ENCODE assay signal across 8 cellular contexts in the genomic region with DNA sequence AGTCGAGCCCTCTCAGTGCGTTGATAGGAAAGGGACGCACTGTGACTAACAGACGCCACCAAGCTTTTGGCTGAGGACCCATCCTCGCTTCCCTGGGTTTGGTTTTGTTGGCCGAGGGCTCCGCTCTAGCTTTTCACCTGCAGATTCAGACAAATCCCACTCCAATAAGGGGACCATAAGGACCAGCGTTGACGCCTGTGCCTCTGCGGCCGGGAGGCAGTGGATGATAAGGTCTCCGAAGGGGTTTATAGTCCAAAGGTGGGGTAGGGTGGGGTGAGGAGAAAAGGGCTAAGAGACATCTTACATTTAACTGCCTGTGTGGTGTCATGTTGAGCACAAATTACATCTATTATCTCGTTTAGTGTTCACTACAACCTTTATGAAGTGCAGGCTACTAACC. TPM values are rescaled to one million over a fixed set of nuclear protein-coding genes. Genes with fewer than 3 reads are reported as not detected.
DNase-seq lines count a peak whose midpoint lies in the region; ATAC-seq and TF ChIP-seq lines count a peak whose summit lies in the region.

No MANE protein-coding gene starts in this region.

- peaks cover 42% of the 10 kb centered on the region for H3K4me1 Mint-ChIP-seq in activated CD8-positive, alpha-beta T cell treated with anti-CD3 and anti-CD28 coated beads for 36 hours (ENCODE audit: low read depth)
- peaks cover 15 to 47% of the 10 kb centered on the region in 2 donors for H3K4me1 Mint-ChIP-seq in stimulated activated naive B cell treated with anti-CD40 and anti-IgM and Interleukin-4, amounts not matched to agents 10 μg/mL and 1 μg/mL and 100 μg/mL, for 72 hours

- peaks cover 6% of the 10 kb centered on the region for H3K36me3 Mint-ChIP-seq in activated CD8-positive, alpha-beta T cell treated with anti-CD3 and anti-CD28 coated beads for 36 hours (ENCODE audit: low read depth)
- H3K36me3 Mint-ChIP-seq in stimulated activated naive B cell treated with anti-CD40 and anti-IgM and Interleukin-4, amounts not matched to agents 10 μg/mL and 1 μg/mL and 100 μg/mL, for 72 hours = peaks cover 4 to 9% of the 10 kb centered on the region in 2 donors

- H3K36me3 ChIP-seq in iPS-18a (ENCODE audit: control insufficient read depth, low read depth, low read length) = no peaks in the 10 kb centered on the region

- CTCF ChIA-PET in activated CD8-positive, alpha-beta T cell treated with anti-CD3 and anti-CD28 coated beads for 36 hours (lab: Charles Lee) = interaction anchor here (1.3 kb wide), 1 partner anchor 19 kb away, joined by 10 read pairs; no protein-coding TSS in a partner anchor

- H3K27me3 ChIP-seq in HL-60 (ENCODE audit: insufficient read depth, poor library complexity, severe bottlenecking) (no peaks in the 10 kb centered on the region), iPS-18a (ENCODE audit: control insufficient read depth, insufficient read depth, low read length) (no peaks in the 10 kb centered on the region)

- H3K4me1 ChIP-seq in iPS-18a (ENCODE audit: control insufficient read depth, low read depth, low read length) = peaks cover 8% of the 10 kb centered on the region

- H3K27ac Mint-ChIP-seq in activated CD8-positive, alpha-beta T cell treated with anti-CD3 and anti-CD28 coated beads for 36 hours = peak overlapping the region; percentile 90
- peak overlapping the region; percentile 94 for H3K27ac Mint-ChIP-seq in stimulated activated naive B cell treated with anti-CD40 and anti-IgM and Interleukin-4, amounts not matched to agents 10 μg/mL and 1 μg/mL and 100 μg/mL, for 72 hours

- no peak for TF ChIP-seq CTCF in HL-60 (IDR thresholded peaks at IDR 0.05; ENCODE audit: insufficient read depth, low read length)
- TF ChIP-seq CTCF in activated CD8-positive, alpha-beta T cell treated with anti-CD3 and anti-CD28 coated beads for 36 hours (IDR thresholded peaks at IDR 0.05) = no peak

- peak overlapping the region; percentile 72 for H3K27ac ChIP-seq in HL-60 (replicated peaks)
- H3K27ac ChIP-seq in iPS-18a (ENCODE audit: low read length) = no peak overlapping the region

- ATAC-seq in activated CD8-positive, alpha-beta T cell treated with anti-CD3 and anti-CD28 coated beads for 36 hours = no peak
- ATAC-seq in stimulated activated naive B cell treated with anti-CD40 and anti-IgM and Interleukin-4, amounts not matched to agents 10 μg/mL and 1 μg/mL and 100 μg/mL, for 72 hours (replicated peaks) = peak in 1 of 2 donors; percentile 3

- no peaks in the 10 kb centered on the region for H3K27me3 Mint-ChIP-seq in activated CD8-positive, alpha-beta T cell treated with anti-CD3 and anti-CD28 coated beads for 36 hours
- H3K27me3 Mint-ChIP-seq in stimulated activated naive B cell treated with anti-CD40 and anti-IgM and Interleukin-4, amounts not matched to agents 10 μg/mL and 1 μg/mL and 100 μg/mL, for 72 hours = no peaks in the 10 kb centered on the region

- DNase-seq in HL-60 (ENCODE audit: low read depth in 1 of 2, low spot score in 1 of 2) (no peak), SW480 (ENCODE audit: low spot score) (no peak), glomerular visceral epithelial cell (ENCODE audit: extremely low spot score) (no peak), cerebellar cortex (ENCODE audit: low spot score) (no peak)
- no peak for DNase-seq in activated CD8-positive, alpha-beta T cell treated with anti-CD3 and anti-CD28 coated beads for 36 hours
- DNase-seq in stimulated activated naive B cell treated with anti-CD40 and anti-IgM and Interleukin-4, amounts not matched to agents 10 μg/mL and 1 μg/mL and 100 μg/mL, for 72 hours = no peak
- no peak for DNase-seq in effector CD8-positive, alpha-beta T cell (lab: John Stamatoyannopoulos, UW)

- intact Hi-C loops in activated CD8-positive, alpha-beta T cell treated with anti-CD3 and anti-CD28 coated beads for 36 hours (cut with micrococcal nuclease) = no loop called here

- no peaks in the 10 kb centered on the region for H3K9me3 Mint-ChIP-seq in activated CD8-positive, alpha-beta T cell treated with anti-CD3 and anti-CD28 coated beads for 36 hours
- peaks cover 0 to 2% of the 10 kb centered on the region in 2 donors for H3K9me3 Mint-ChIP-seq in stimulated activated naive B cell treated with anti-CD40 and anti-IgM and Interleukin-4, amounts not matched to agents 10 μg/mL and 1 μg/mL and 100 μg/mL, for 72 hours

- no peaks in the 10 kb centered on the region for H3K9me3 ChIP-seq in iPS-18a (ENCODE audit: control insufficient read depth, low read depth, low read length)

- peak overlapping the region; percentile 64 for H3K9ac ChIP-seq in iPS-18a (ENCODE audit: low read length)

- peak overlapping the region; percentile 83 for H3K4me3 Mint-ChIP-seq in activated CD8-positive, alpha-beta T cell treated with anti-CD3 and anti-CD28 coated beads for 36 hours
- H3K4me3 Mint-ChIP-seq in stimulated activated naive B cell treated with anti-CD40 and anti-IgM and Interleukin-4, amounts not matched to agents 10 μg/mL and 1 μg/mL and 100 μg/mL, for 72 hours = peak overlapping the region; percentile 94 to 97

- H3K4me3 ChIP-seq in HL-60 (replicated peaks; ENCODE audit: insufficient read depth, low read length) (peak overlapping the region; percentile 99), iPS-18a (ENCODE audit: low read length) (peak overlapping the region; percentile 73)

- POLR2A ChIA-PET in activated CD8-positive, alpha-beta T cell treated with anti-CD3 and anti-CD28 coated beads for 36 hours (lab: Charles Lee) = interaction anchor here (0.5 to 1.7 kb wide), 2 partner anchors 19 to 409 kb away, joined by 3 to 10 read pairs; no protein-coding TSS in a partner anchor

RNA-seq across cellular contexts. Expression of a gene that starts 0.8 kb away (rescaled TPM):
- total RNA-seq in activated CD8-positive, alpha-beta T cell treated with anti-CD3 and anti-CD28 coated beads for 36 hours = 10 to 100 TPM; 18.0 to 18.5 TPM

RNA-seq across cellular contexts. Expression of a gene that starts 3.2 kb away (rescaled TPM):
- 10 to 100 TPM; 76.7 to 81.8 TPM for total RNA-seq in activated CD8-positive, alpha-beta T cell treated with anti-CD3 and anti-CD28 coated beads for 36 hours

RNA-seq across cellular contexts. Expression of a gene that starts 25.7 kb away (rescaled TPM):
- under 1 TPM in 1 of 2 experiments, not detected in 1; 0.34 TPM for total RNA-seq in activated CD8-positive, alpha-beta T cell treated with anti-CD3 and anti-CD28 coated beads for 36 hours

RNA-seq across cellular contexts. Expression of a gene that starts 45.3 kb away (rescaled TPM):
- total RNA-seq in activated CD8-positive, alpha-beta T cell treated with anti-CD3 and anti-CD28 coated beads for 36 hours = 10 to 100 TPM; 18.3 to 19.4 TPM
